In the genomic region with DNA sequence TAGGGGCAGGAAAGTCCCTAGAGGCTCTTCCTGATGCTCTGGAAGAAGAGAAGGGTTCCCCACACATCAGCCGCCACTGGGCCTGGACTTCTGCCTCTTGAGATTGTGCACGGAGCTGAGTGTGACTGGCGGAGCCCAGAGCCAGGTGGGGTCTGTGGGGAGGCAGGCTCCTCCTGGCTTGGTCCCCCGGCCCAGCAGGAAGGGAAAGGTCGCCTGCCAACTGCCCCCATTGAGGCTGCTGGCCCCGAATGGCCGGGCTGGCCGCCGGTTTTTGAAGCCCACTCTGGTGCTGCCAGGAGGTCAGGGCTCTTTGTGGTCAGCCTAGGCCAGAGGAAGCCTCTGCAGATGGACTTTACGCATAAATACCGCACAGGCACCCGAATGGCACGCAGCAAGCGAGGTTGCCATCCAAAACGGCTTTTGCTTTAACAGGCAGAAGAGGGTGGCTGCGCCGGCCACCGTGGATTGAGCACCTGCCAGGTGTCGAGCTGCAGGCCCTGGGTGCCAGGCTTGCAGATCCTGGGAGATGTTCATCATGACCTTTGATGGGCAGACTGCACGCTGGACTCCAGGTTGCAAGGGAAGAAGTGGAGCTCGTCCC, we compare ENCODE assay signal across 11 cellular contexts. TPM values are rescaled to one million over a fixed set of nuclear protein-coding genes. Genes with fewer than 3 reads are reported as not detected.
DNase-seq lines count a peak whose midpoint lies in the region; ATAC-seq and TF ChIP-seq lines count a peak whose summit lies in the region.
"Had no signal": no experiment of that assay in that cellular context is flagged by ENCODE, and none has a peak within 500 bp of the region (broad histone marks: within the 10 kb centered on the region; RNA-seq: fewer than 3 reads in every experiment).

No MANE protein-coding gene starts in this region.

- POLR2A ChIA-PET in RWPE1 (lab: Yijun Ruan, JAX; ENCODE audit: low non-redundant PET) = no interaction called here

- H3K4me1 ChIP-seq in DND-41 (ENCODE audit: insufficient read depth, low read length) (peaks cover 44% of the 10 kb centered on the region), gastrocnemius medialis (peaks cover 82 to 84% of the 10 kb centered on the region in 2 donors)
- peaks cover 64% of the 10 kb centered on the region for H3K4me1 ChIP-seq in effector memory CD4-positive, alpha-beta T cell (ENCODE audit: control insufficient read depth, insufficient read depth, low read length, poor library complexity, severe bottlenecking)

- TF ChIP-seq CTCF in DND-41 (IDR thresholded peaks at IDR 0.05; ENCODE audit: borderline replicate concordance, extremely low read depth, low read length, poor library complexity, severe bottlenecking) = no peak
- no peak for TF ChIP-seq CTCF in RWPE1 (conservative IDR thresholded peaks at IDR 0.05; ENCODE audit: low read depth)
- TF ChIP-seq CTCF in gastrocnemius medialis (IDR thresholded peaks at IDR 0.05 in 4 of 5, conservative IDR thresholded peaks at IDR 0.05 in 1 of 5) = no peak

- no peak for ATAC-seq in DND-41 (ENCODE audit: insufficient read depth, low read depth)
- no peak for ATAC-seq in gastrocnemius medialis

- no peak overlapping the region; a peak in 1 of 4 replicates for H3K4me3 ChIP-seq in DND-41 (ENCODE audit: low read depth in 1 of 2, low read length in 2 of 2)
- H3K4me3 ChIP-seq in effector memory CD4-positive, alpha-beta T cell (ENCODE audit: insufficient read depth, low read depth, low read length, poor library complexity, severe bottlenecking) = no peak overlapping the region
- H3K4me3 ChIP-seq in gastrocnemius medialis = no peak overlapping the region
- H3K4me3 ChIP-seq: SJSA1 had no signal

- H3K27me3 ChIP-seq in DND-41 (ENCODE audit: insufficient read depth, low read length, poor library complexity) (no peaks in the 10 kb centered on the region), gastrocnemius medialis (no peaks in the 10 kb centered on the region)
- no peaks in the 10 kb centered on the region for H3K27me3 ChIP-seq in effector memory CD4-positive, alpha-beta T cell (replicated peaks; ENCODE audit: control insufficient read depth, insufficient read depth, low read length, poor library complexity, severe bottlenecking)
- H3K27me3 ChIP-seq: SJSA1 had no signal

- peaks cover 85% of the 10 kb centered on the region for H3K36me3 ChIP-seq in DND-41 (ENCODE audit: insufficient read depth, low read length)
- peaks cover 15% of the 10 kb centered on the region for H3K36me3 ChIP-seq in effector memory CD4-positive, alpha-beta T cell (ENCODE audit: control insufficient read depth, insufficient read depth, low read length)
- no peaks in the 10 kb centered on the region for H3K36me3 ChIP-seq in gastrocnemius medialis

- in situ Hi-C loops in gastrocnemius medialis (cut with MboI; ENCODE audit: low sequenced_read_pairs in 4 of 4) = no loop called here

- peak overlapping the region; percentile 84 for H3K4me2 ChIP-seq in DND-41 (ENCODE audit: insufficient read depth, low read length)

- no peak overlapping the region for H2AFZ ChIP-seq in DND-41 (ENCODE audit: low read depth, low read length)

- peaks cover 99% of the 10 kb centered on the region for H3K79me2 ChIP-seq in DND-41 (ENCODE audit: insufficient read depth, low read length)

- no peak for TF ChIP-seq POLR2A in gastrocnemius medialis (IDR thresholded peaks at IDR 0.05)

- CTCF ChIA-PET in RWPE1 (lab: Yijun Ruan, JAX) = interaction anchor here (0.6 to 0.8 kb wide), 3 partner anchors 14 to 168 kb away, joined by 3 to 5 read pairs (median 3); no protein-coding TSS in a partner anchor

- intact Hi-C loops in gastrocnemius medialis (cut with DNase I; ENCODE audit: low total_unique reads) = loop anchor here (10.0 kb wide), 1 partner anchor 652 kb away; no protein-coding TSS in a partner anchor

- DNase-seq in DND-41 (no peak), RWPE1 (ENCODE audit: low spot score) (no peak), gastrocnemius medialis (no peak), activated gamma-delta T cell treated with Interleukin-2 at 50 U/mL for 16 hours (no peak), RPMI8226 (no peak), NCI-H748 treated with DMSO at 0.1 percent for 48 hours (lab: John Stamatoyannopoulos, UW) (no peak)
- no peak for DNase-seq in effector memory CD4-positive, alpha-beta T cell
- DNase-seq: activated CD4-positive, alpha-beta T cell treated with anti-CD3 and anti-CD28 coated beads for 1 hour; DMS153; naive B cell had no signal

- H3K9me3 ChIP-seq in DND-41 (ENCODE audit: insufficient read depth, low read length, severe bottlenecking) (no peaks in the 10 kb centered on the region), gastrocnemius medialis (no peaks in the 10 kb centered on the region)
- no peaks in the 10 kb centered on the region for H3K9me3 ChIP-seq in effector memory CD4-positive, alpha-beta T cell (ENCODE audit: control insufficient read depth, low read length)
- H3K9me3 ChIP-seq: SJSA1 had no signal

- H3K27ac ChIP-seq in DND-41 (ENCODE audit: low read length) = no peak overlapping the region
- peak overlapping the region; percentile 96 for H3K27ac ChIP-seq in RWPE1
- peak overlapping the region; percentile 17 for H3K27ac ChIP-seq in effector memory CD4-positive, alpha-beta T cell (ENCODE audit: insufficient read depth, low read length, poor library complexity, severe bottlenecking)
- peak overlapping the region; percentile 89 to 98 (median 94) for H3K27ac ChIP-seq in gastrocnemius medialis
- H3K27ac ChIP-seq: SJSA1 had no signal

- H3K9ac ChIP-seq in DND-41 (ENCODE audit: low read depth, low read length) = no peak overlapping the region

- peaks cover 89% of the 10 kb centered on the region for H4K20me1 ChIP-seq in DND-41 (ENCODE audit: insufficient read depth, low read length)

RNA-seq across cellular contexts. Expression of a gene that starts 5.0 kb away (rescaled TPM):
- 10 to 100 TPM; 53.7 to 74.1 (median 63.4) TPM for total RNA-seq in gastrocnemius medialis

RNA-seq across cellular contexts. Expression of a gene that starts 11.1 kb away (rescaled TPM):
- total RNA-seq in gastrocnemius medialis = 100 to 1,000 TPM; 269 to 421 (median 373) TPM

RNA-seq across cellular contexts. Expression of a gene that starts 25.8 kb away (rescaled TPM):
- total RNA-seq in gastrocnemius medialis = 1,000 to 10,000 TPM; 2,323 to 3,835 (median 2,607) TPM

RNA-seq across cellular contexts. Expression of a gene that starts 28.7 kb away (rescaled TPM):
- 100 to 1,000 TPM; 259 to 497 (median 377) TPM for total RNA-seq in gastrocnemius medialis

RNA-seq across cellular contexts. Expression of a gene that starts 37.5 kb away (rescaled TPM):
- total RNA-seq in gastrocnemius medialis = under 1 TPM in 1 of 4 donors, not detected in 3; 0.04 TPM
- total RNA-seq: SJSA1 had no signal
